In genomic region chr1:221839794-221840395, GRCh38 we compare ENCODE assay signal across 9 cellular contexts.
DNase-seq lines count a peak whose midpoint lies in the region; ATAC-seq and TF ChIP-seq lines count a peak whose summit lies in the region.
"Had no signal": no experiment of that assay in that cellular context is flagged by ENCODE, and none has a peak within 500 bp of the region (broad histone marks: within the 10 kb centered on the region; RNA-seq: fewer than 3 reads in every experiment).

No MANE protein-coding gene starts in this region.

- no peaks in the 10 kb centered on the region for H4K20me1 ChIP-seq in KMS-11 (ENCODE audit: insufficient read depth)
- no peaks in the 10 kb centered on the region for H4K20me1 ChIP-seq in Karpas-422 (ENCODE audit: insufficient read depth, low read depth, low read length)

- POLR2A ChIA-PET in CD4-positive, alpha-beta memory T cell (lab: Charles Lee; ENCODE audit: partially characterized antibody) = interaction anchor here (1.0 to 2.8 kb wide), 5 partner anchors 10 to 127 kb away, joined by 3 to 13 read pairs (median 4); partner anchors contain the start of gene DUSP10

- H3K9me3 Mint-ChIP-seq in CD4-positive, alpha-beta memory T cell = no peaks in the 10 kb centered on the region
- H3K9me3 Mint-ChIP-seq in mesothelial cell of epicardium = no peaks in the 10 kb centered on the region

- H3K27me3 ChIP-seq in CD4-positive, alpha-beta memory T cell (ENCODE audit: insufficient read depth, low read length) = no peaks in the 10 kb centered on the region
- H3K27me3 ChIP-seq in KMS-11 (ENCODE audit: insufficient read depth, low read depth) (no peaks in the 10 kb centered on the region), Karpas-422 (ENCODE audit: low read length) (no peaks in the 10 kb centered on the region)

- H3K36me3 ChIP-seq in CD4-positive, alpha-beta memory T cell (ENCODE audit: insufficient read depth, low read length) = no peaks in the 10 kb centered on the region
- no peaks in the 10 kb centered on the region for H3K36me3 ChIP-seq in KMS-11 (ENCODE audit: insufficient read depth)
- no peaks in the 10 kb centered on the region for H3K36me3 ChIP-seq in Karpas-422 (ENCODE audit: insufficient read depth, low read length)

- H3K4me1 Mint-ChIP-seq in CD4-positive, alpha-beta memory T cell = peaks cover 5 to 26% (median 19%) of the 10 kb centered on the region in 4 donors
- H3K4me1 Mint-ChIP-seq in mesothelial cell of epicardium = no peaks in the 10 kb centered on the region

- no peaks in the 10 kb centered on the region for H3K36me3 Mint-ChIP-seq in CD4-positive, alpha-beta memory T cell
- no peaks in the 10 kb centered on the region for H3K36me3 Mint-ChIP-seq in mesothelial cell of epicardium

- no peak overlapping the region for H3K4me3 ChIP-seq in CD4-positive, alpha-beta memory T cell (ENCODE audit: low read length in 2 of 2)
- H3K4me3 ChIP-seq in KMS-11 (IDR thresholded peaks at IDR 0.05; ENCODE audit: insufficient read depth, low read depth, low read length) (no peak overlapping the region), fibroblast of villous mesenchyme (ENCODE audit: low read depth, low read length) (no peak overlapping the region), Karpas-422 (ENCODE audit: low read length) (no peak overlapping the region)

- peak overlapping the region in 5 of 7 donors; percentile 53 to 84 (median 61) for H3K27ac Mint-ChIP-seq in CD4-positive, alpha-beta memory T cell
- no peak overlapping the region for H3K27ac Mint-ChIP-seq in mesothelial cell of epicardium

- intact Hi-C loops in CD4-positive, alpha-beta memory T cell (cut with micrococcal nuclease) = loop anchor here (1.0 to 10.0 kb wide), 2 partner anchors 11 to 365 kb away; no protein-coding TSS in a partner anchor

- ATAC-seq in GM21526 (IDR thresholded peaks at IDR 0.05; ENCODE audit: low FRiP score, unreplicated experiment) = peak; percentile 87

- H3K79me2 ChIP-seq in KMS-11 (ENCODE audit: insufficient read depth, low read depth) = no peaks in the 10 kb centered on the region
- H3K79me2 ChIP-seq in Karpas-422 (ENCODE audit: low read length) = no peaks in the 10 kb centered on the region
- H3K79me2 ChIP-seq: parathyroid adenoma had no signal

- no peaks in the 10 kb centered on the region for H3K9me2 ChIP-seq in Karpas-422 (replicated peaks; ENCODE audit: insufficient read depth, low read length)

- H2AFZ ChIP-seq in KMS-11 (ENCODE audit: low read depth) (peak overlapping the region; percentile 26; the same call in 1 of the 2 replicates), Karpas-422 (ENCODE audit: low read length) (no peak overlapping the region)
- H2AFZ ChIP-seq: parathyroid adenoma had no signal

- H3K9ac ChIP-seq in KMS-11 = no peak overlapping the region
- H3K9ac ChIP-seq in Karpas-422 (ENCODE audit: low read length) = no peak overlapping the region
- H3K9ac ChIP-seq: parathyroid adenoma had no signal

- peaks cover 18% of the 10 kb centered on the region for H3K4me1 ChIP-seq in CD4-positive, alpha-beta memory T cell (ENCODE audit: insufficient read depth, low read length)
- peaks cover 19% of the 10 kb centered on the region for H3K4me1 ChIP-seq in KMS-11 (ENCODE audit: low read depth, poor library complexity, severe bottlenecking)
- no peaks in the 10 kb centered on the region for H3K4me1 ChIP-seq in Karpas-422 (ENCODE audit: low read length)
- H3K4me1 ChIP-seq: parathyroid adenoma had no signal

- H3K27me3 Mint-ChIP-seq in CD4-positive, alpha-beta memory T cell = no peaks in the 10 kb centered on the region
- peaks cover 4% of the 10 kb centered on the region for H3K27me3 Mint-ChIP-seq in mesothelial cell of epicardium (ENCODE audit: low read depth)

- peak; percentile 15 to 87 (median 20) for DNase-seq in CD4-positive, alpha-beta memory T cell
- DNase-seq in activated CD8-positive, alpha-beta memory T cell treated with anti-CD3 and anti-CD28 coated beads, Interleukin-2, amount 50 U/mL, for 48 hours = peak; percentile 81
- DNase-seq in fibroblast of villous mesenchyme (ENCODE audit: low read depth) (peak; percentile 73), mesothelial cell of epicardium (ENCODE audit: low spot score in 2 of 2, unreplicated experiment in 2 of 2) (no peak), Karpas-422 (no peak)
- peak; percentile 88 for DNase-seq in stimulated activated CD4-positive, alpha-beta T cell treated with anti-CD3 and anti-CD28 coated beads, Interleukin-1b, Interleukin-23, amount 100 ng/mL, for 48 hours

- peak overlapping the region in 3 of 8 donors; percentile 4 to 48 (median 27) for H3K4me3 Mint-ChIP-seq in CD4-positive, alpha-beta memory T cell
- no peak overlapping the region for H3K4me3 Mint-ChIP-seq in mesothelial cell of epicardium

- no peak overlapping the region for H3K27ac ChIP-seq in CD4-positive, alpha-beta memory T cell (ENCODE audit: low read depth, low read length)
- H3K27ac ChIP-seq in KMS-11 (no peak overlapping the region), Karpas-422 (ENCODE audit: low read length) (no peak overlapping the region)
- H3K27ac ChIP-seq: parathyroid adenoma had no signal

- no peaks in the 10 kb centered on the region for H3K9me3 ChIP-seq in CD4-positive, alpha-beta memory T cell (ENCODE audit: control insufficient read depth in 1 of 2, low read length in 2 of 2)
- H3K9me3 ChIP-seq in Karpas-422 (ENCODE audit: low read length) = no peaks in the 10 kb centered on the region

- TF ChIP-seq CTCF in KMS-11 (conservative IDR thresholded peaks at IDR 0.05; ENCODE audit: low read depth, low read length) = no peak
- TF ChIP-seq CTCF in fibroblast of villous mesenchyme (IDR thresholded peaks at IDR 0.05; ENCODE audit: insufficient read depth, low read depth, low read length) = no peak
- no peak for TF ChIP-seq CTCF in mesothelial cell of epicardium (IDR thresholded peaks at IDR 0.05; ENCODE audit: unreplicated experiment)

- peak overlapping the region; percentile 30 for H3K4me2 ChIP-seq in KMS-11
- H3K4me2 ChIP-seq in Karpas-422 (ENCODE audit: low read depth, low read length, poor library complexity, severe bottlenecking) = no peak overlapping the region

- CTCF ChIA-PET in CD4-positive, alpha-beta memory T cell (lab: Charles Lee; ENCODE audit: partially characterized antibody) = interaction anchor here (1.0 kb wide), 1 partner anchor 30 kb away, joined by 3 read pairs; no protein-coding TSS in a partner anchor

Comparison
In these comparisons a context has a peak if more than half of its experiments do, and no peak if none do; other contexts are left out.
1. DNase-seq: peak in CD4-positive, alpha-beta memory T cell (5 of 5), activated CD8-positive, alpha-beta memory T cell treated with anti-CD3 and anti-CD28 coated beads, Interleukin-2, amount 50 U/mL, for 48 hours (single experiment), fibroblast of villous mesenchyme (single experiment) and stimulated activated CD4-positive, alpha-beta T cell treated with anti-CD3 and anti-CD28 coated beads, Interleukin-1b, Interleukin-23, amount 100 ng/mL, for 48 hours (single experiment); none in mesothelial cell of epicardium (0 of 2) and Karpas-422 (single experiment).